ENCODE assay signal across 16 cellular contexts in the genomic region with DNA sequence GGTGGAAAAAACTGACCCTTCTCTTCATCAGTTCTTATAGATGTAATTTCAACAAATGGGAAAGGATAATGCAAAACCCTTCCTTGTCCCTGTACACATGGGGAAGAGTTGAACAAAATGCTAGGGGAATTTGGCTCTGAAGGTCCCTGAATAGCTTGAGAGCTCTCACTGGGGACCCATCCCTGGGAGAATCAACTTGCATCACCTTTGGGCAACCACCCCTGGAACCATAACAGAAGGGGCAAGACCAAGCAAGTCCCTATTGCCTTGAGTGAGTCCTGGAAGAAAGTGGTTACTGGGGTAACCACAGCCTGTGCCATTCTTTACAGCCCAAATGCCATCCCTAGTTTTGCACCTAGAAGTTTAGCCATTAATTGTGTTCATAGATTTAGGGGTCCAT. TPM values are rescaled to one million over a fixed set of nuclear protein-coding genes. Genes with fewer than 3 reads are reported as not detected.
DNase-seq lines count a peak whose midpoint lies in the region; FAIRE-seq and TF ChIP-seq lines count a peak whose summit lies in the region.
"Had no signal": no experiment of that assay in that cellular context is flagged by ENCODE, and none has a peak within 500 bp of the region (broad histone marks: within the 10 kb centered on the region; RNA-seq: fewer than 3 reads in every experiment).

No MANE protein-coding gene starts in this region.

- H3K36me3 Mint-ChIP-seq in MCF 10A (ENCODE audit: insufficient read depth, unreplicated experiment): peaks cover 8% of the 10 kb centered on the region

- H3K9me3 ChIP-seq in breast epithelium: no peaks in the 10 kb centered on the region
- no peaks in the 10 kb centered on the region for H3K9me3 ChIP-seq in OCI-LY7 (ENCODE audit: low read length)
- H3K9me3 ChIP-seq in esophagus squamous epithelium: no peaks in the 10 kb centered on the region
- H3K9me3 ChIP-seq: Caco-2 had no signal

- H3K4me2 ChIP-seq in OCI-LY7 (ENCODE audit: low read length): no peak overlapping the region

- H3K36me3 ChIP-seq in breast epithelium (no peaks in the 10 kb centered on the region), OCI-LY7 (ENCODE audit: insufficient read depth, low read length) (no peaks in the 10 kb centered on the region), esophagus squamous epithelium (peaks cover 0 to 6% (median 0%) of the 10 kb centered on the region in 3 donors)

- H3K27me3 Mint-ChIP-seq in MCF 10A (ENCODE audit: insufficient read depth, unreplicated experiment): no peaks in the 10 kb centered on the region
- H3K27me3 Mint-ChIP-seq: CD4-positive, alpha-beta T cell had no signal

- DNase-seq in MCF 10A (ENCODE audit: unreplicated experiment) (peak; percentile 5), breast epithelium (ENCODE audit: low spot score in 2 of 2) (no peak), GM19239 (ENCODE audit: insufficient read length, low spot score) (no peak), OCI-LY7 (ENCODE audit: low spot score) (no peak), epithelial cell of esophagus (ENCODE audit: low read depth) (peak; percentile 47), HEK293T (ENCODE audit: extremely low spot score) (no peak), esophagus squamous epithelium (lab: John Stamatoyannopoulos, UW) (no peak), kidney tubule cell (ENCODE audit: low spot score) (no peak)
- DNase-seq: 8988T; C1 segment of cervical spinal cord; Caco-2; CD4-positive, alpha-beta T cell; H9 had no signal

- TF ChIP-seq CTCF in MCF 10A (IDR thresholded peaks at IDR 0.05; ENCODE audit: unreplicated experiment) (no peak), breast epithelium (IDR thresholded peaks at IDR 0.05) (no peak), OCI-LY7 (conservative IDR thresholded peaks at IDR 0.05; ENCODE audit: low read length) (no peak), epithelial cell of esophagus (IDR thresholded peaks at IDR 0.05; ENCODE audit: insufficient read depth, low read depth, low read length, missing control alignments) (no peak), esophagus squamous epithelium (IDR thresholded peaks at IDR 0.05) (no peak)

- no peak overlapping the region for H2AFZ ChIP-seq in OCI-LY7 (ENCODE audit: low read length)

- H3K4me3 ChIP-seq in breast epithelium (no peak overlapping the region), OCI-LY7 (ENCODE audit: low read depth, low read length, poor library complexity, severe bottlenecking) (no peak overlapping the region), epithelial cell of esophagus (ENCODE audit: low read length) (no peak overlapping the region), esophagus squamous epithelium (no peak overlapping the region)

- no peak for TF ChIP-seq POLR2A in breast epithelium (IDR thresholded peaks at IDR 0.05)
- no peak for TF ChIP-seq POLR2A in esophagus squamous epithelium (IDR thresholded peaks at IDR 0.05)

- H3K4me3 Mint-ChIP-seq in MCF 10A (ENCODE audit: unreplicated experiment): no peak overlapping the region
- H3K4me3 Mint-ChIP-seq: CD4-positive, alpha-beta T cell; H9 had no signal

- intact Hi-C loops in MCF 10A (cut with micrococcal nuclease) (no loop called here), breast epithelium (cut with DNase I; ENCODE audit: low total_unique reads) (no loop called here), OCI-LY7 (cut with micrococcal nuclease; ENCODE audit: unreplicated experiment) (loop anchor here (5.0 kb wide), 1 partner anchor 106 kb away; no protein-coding TSS in a partner anchor), esophagus squamous epithelium (cut with DNase I) (no loop called here)

- H3K27ac Mint-ChIP-seq in MCF 10A (ENCODE audit: low read depth, unreplicated experiment): no peak overlapping the region
- H3K27ac Mint-ChIP-seq: CD4-positive, alpha-beta T cell; H9 had no signal

- H3K27ac ChIP-seq in breast epithelium: no peak overlapping the region
- peak overlapping the region; percentile 65 for H3K27ac ChIP-seq in OCI-LY7 (ENCODE audit: low read depth, low read length, poor library complexity, severe bottlenecking)
- H3K27ac ChIP-seq in esophagus squamous epithelium: no peak overlapping the region

- H3K4me1 ChIP-seq in breast epithelium (no peaks in the 10 kb centered on the region), OCI-LY7 (ENCODE audit: insufficient read depth, low read length, poor library complexity, severe bottlenecking) (peaks cover 95% of the 10 kb centered on the region), esophagus squamous epithelium (no peaks in the 10 kb centered on the region)
- H3K4me1 ChIP-seq: Caco-2 had no signal

- H3K9me2 ChIP-seq in OCI-LY7 (ENCODE audit: insufficient read depth, low read length): no peaks in the 10 kb centered on the region

- H3K79me2 ChIP-seq in OCI-LY7 (ENCODE audit: insufficient read depth, low read depth, low read length): no peaks in the 10 kb centered on the region

- no peaks in the 10 kb centered on the region for H3K27me3 ChIP-seq in breast epithelium
- H3K27me3 ChIP-seq in esophagus squamous epithelium: no peaks in the 10 kb centered on the region

- FAIRE-seq in GM19239 (lab: Jason Lieb, UNC): peak; percentile 68
- FAIRE-seq: D721Med, G401.6, H1 had no signal

- CTCF ChIA-PET in MCF 10A (lab: Yijun Ruan, JAX): no interaction called here
- CTCF ChIA-PET in OCI-LY7 (lab: Charles Lee; ENCODE audit: unreplicated experiment): no interaction called here
- CTCF ChIA-PET in HEK293T (lab: Yijun Ruan, JAX): no interaction called here

- POLR2A ChIA-PET in MCF 10A (lab: Yijun Ruan, JAX): no interaction called here
- POLR2A ChIA-PET in OCI-LY7 (lab: Charles Lee): interaction anchor here (1.7 kb wide), 1 partner anchor 15 kb away, joined by 4 read pairs; no protein-coding TSS in a partner anchor
- POLR2A ChIA-PET in HEK293T (lab: Yijun Ruan, JAX): no interaction called here

- H3K4me1 Mint-ChIP-seq in MCF 10A (ENCODE audit: insufficient read depth, unreplicated experiment): peaks cover 9% of the 10 kb centered on the region

- BruUV-seq in MCF 10A (replicated peaks; lab: Mats Ljungman, UMichigan) (no TSS peak), OCI-LY7 (replicated peaks; lab: Mats Ljungman, UMichigan) (no TSS peak)

- H3K9me3 Mint-ChIP-seq in MCF 10A (ENCODE audit: unreplicated experiment): no peaks in the 10 kb centered on the region
- H3K9me3 Mint-ChIP-seq: CD4-positive, alpha-beta T cell; H9 had no signal

- no peaks in the 10 kb centered on the region for H4K20me1 ChIP-seq in OCI-LY7 (ENCODE audit: insufficient read depth, low read length)

TF ChIP-seq in HEK293T, 16 proteins besides CTCF, POLR2A, EP300 and RAD21:
- TF ChIP-seq HDGF (IDR thresholded peaks at IDR 0.05; ENCODE audit: borderline replicate concordance): no peak
- no peak for TF ChIP-seq FOXK2 (IDR thresholded peaks at IDR 0.05)
- no peak for TF ChIP-seq TARDBP (IDR thresholded peaks at IDR 0.05)
- TF ChIP-seq ARNT (IDR thresholded peaks at IDR 0.05): no peak
- TF ChIP-seq BHLHE40 (IDR thresholded peaks at IDR 0.05; ENCODE audit: borderline replicate concordance): no peak
- no peak for TF ChIP-seq LEF1 (IDR thresholded peaks at IDR 0.05; ENCODE audit: borderline replicate concordance)
- no peak for TF ChIP-seq L3MBTL2 (conservative IDR thresholded peaks at IDR 0.05)
- TF ChIP-seq FOXM1 (IDR thresholded peaks at IDR 0.05; ENCODE audit: borderline replicate concordance): no peak
TF ChIP-seq in HEK293T: peak in this region for 0.

RNA-seq across cellular contexts. Expression of a gene that starts 52.2 kb away (rescaled TPM):
- total RNA-seq in MCF 10A (2022) (12.3 and 15.3 TPM in 2 replicates), breast epithelium (10 to 100 TPM; 16.3 to 39.5 (median 25.6) TPM), OCI-LY7 (2022) (47.9 and 51.1 TPM in 2 replicates), esophagus squamous epithelium (10 to 100 TPM; 22.3 to 41.9 (median 33.5) TPM)
- total RNA-seq in OCI-LY7 (2014; rRNA removed; shearing (Covaris generic)): 63.0 and 65.8 TPM in 2 replicates

Comparison
In these comparisons a context has a peak if more than half of its experiments do, and no peak if none do; other contexts are left out.
1. DNase-seq: peak in MCF 10A (single experiment) and epithelial cell of esophagus (single experiment); none in breast epithelium (0 of 2), GM19239 (single experiment), OCI-LY7 (single experiment), HEK293T (single experiment), esophagus squamous epithelium (single experiment) and kidney tubule cell (single experiment).